Comparison of ENCODE assay signal across 11 cellular contexts in the genomic region with DNA sequence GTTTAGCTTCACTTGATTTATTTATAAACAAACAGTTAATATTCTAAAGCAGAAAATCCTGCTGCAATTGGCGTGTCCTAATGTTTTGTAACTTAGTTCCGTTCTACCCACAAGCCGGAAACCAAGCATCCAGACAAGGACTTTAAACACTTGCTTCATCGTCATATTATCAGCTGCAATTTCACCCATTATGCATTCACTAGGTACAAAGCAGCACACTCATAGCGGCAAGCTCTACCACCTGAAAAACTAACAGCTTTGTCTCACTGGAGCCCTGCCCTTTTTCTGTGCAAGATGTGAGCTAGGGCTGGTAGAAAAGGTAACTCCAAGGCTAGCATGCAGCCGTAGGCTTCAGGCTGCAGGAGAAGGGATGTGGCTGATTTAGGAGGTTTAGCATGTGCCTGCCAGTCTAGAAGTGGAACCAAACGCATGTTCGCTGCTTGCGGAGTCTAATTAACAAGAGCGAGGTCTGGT. TPM values are rescaled to one million over a fixed set of nuclear protein-coding genes. Genes with fewer than 3 reads are reported as not detected.
DNase-seq lines count a peak whose midpoint lies in the region; ATAC-seq and TF ChIP-seq lines count a peak whose summit lies in the region.
"Had no signal": no experiment of that assay in that cellular context is flagged by ENCODE, and none has a peak within 500 bp of the region (broad histone marks: within the 10 kb centered on the region; RNA-seq: fewer than 3 reads in every experiment).

No MANE protein-coding gene starts in this region.

- peak overlapping the region; percentile 14; the same call in 1 of the 2 replicates for H2AFZ ChIP-seq in PC-9
- peak overlapping the region; percentile 79 for H2AFZ ChIP-seq in fibroblast of lung (ENCODE audit: low read length)

- peak; percentile 43 for DNase-seq in EH (ENCODE audit: low read depth)
- no peak for DNase-seq in PC-9
- peak; percentile 39 to 40 for DNase-seq in fibroblast of lung (ENCODE audit: low read depth in 2 of 2)
- DNase-seq in putamen (ENCODE audit: low spot score) = peak; percentile 32
- no peak for DNase-seq in posterior cingulate gyrus
- DNase-seq in activated CD8-positive, alpha-beta memory T cell treated with anti-CD3 and anti-CD28 coated beads, Interleukin-2, amount 50 U/mL, for 48 hours = no peak
- DNase-seq in NCI-H446 (lab: John Stamatoyannopoulos, UW) = no peak
- DNase-seq: activated gamma-delta T cell treated with Interleukin-2 at 50 U/mL for 16 hours, NCI-H187 treated with DMSO at 0.1 percent for 48 hours had no signal

- H3K9ac ChIP-seq in fibroblast of lung (ENCODE audit: insufficient read depth, low read length) = no peak overlapping the region

- peaks cover 20% of the 10 kb centered on the region for H3F3A ChIP-seq in PC-9 (ENCODE audit: insufficient read depth, low read depth)

- intact Hi-C loops in PC-9 (cut with micrococcal nuclease; ENCODE audit: unreplicated experiment) (no loop called here), posterior cingulate gyrus (cut with DNase I) (no loop called here)

- H4K20me1 ChIP-seq in PC-9 (ENCODE audit: insufficient read depth) (no peaks in the 10 kb centered on the region), fibroblast of lung (ENCODE audit: control insufficient read depth, extremely low read depth, insufficient read depth, low read length) (no peaks in the 10 kb centered on the region)

- ATAC-seq in GM18520 (IDR thresholded peaks at IDR 0.05; ENCODE audit: unreplicated experiment) = no peak

- H3K36me3 ChIP-seq in PC-9 (ENCODE audit: low read depth) (no peaks in the 10 kb centered on the region), fibroblast of lung (ENCODE audit: control insufficient read depth, insufficient read depth, low read length) (no peaks in the 10 kb centered on the region)

- peaks cover 37% of the 10 kb centered on the region for H3K4me1 ChIP-seq in PC-9 (replicated peaks; ENCODE audit: insufficient read depth)
- peaks cover 3% of the 10 kb centered on the region for H3K4me1 ChIP-seq in fibroblast of lung (ENCODE audit: control insufficient read depth, extremely low read depth, insufficient read depth, low read length)

- H3K79me2 ChIP-seq in PC-9 (ENCODE audit: low read depth) (no peaks in the 10 kb centered on the region), fibroblast of lung (ENCODE audit: control insufficient read depth, insufficient read depth, low read length) (no peaks in the 10 kb centered on the region)

- BruUV-seq in PC-9 (replicated peaks; lab: Mats Ljungman, UMichigan) = no TSS peak

- no peak overlapping the region for H3K4me3 ChIP-seq in PC-9
- peak overlapping the region; percentile 2 to 29 (median 11) for H3K4me3 ChIP-seq in fibroblast of lung (replicated peaks in 1 of 4; ENCODE audit: control extremely low read depth in 1 of 4, insufficient read depth in 1 of 4, low read depth in 3 of 4, low read length in 4 of 4)

- H3K27ac ChIP-seq in PC-9 = no peak overlapping the region
- no peak overlapping the region for H3K27ac ChIP-seq in fibroblast of lung (ENCODE audit: insufficient read depth, low read length)

- POLR2A ChIA-PET in PC-9 (lab: Charles Lee; ENCODE audit: unreplicated experiment) = interaction anchor here (0.7 kb wide), 1 partner anchor 162 kb away, joined by 4 read pairs; no protein-coding TSS in a partner anchor

- H3K27me3 ChIP-seq in PC-9 (ENCODE audit: insufficient read depth, low read depth) (no peaks in the 10 kb centered on the region), fibroblast of lung (ENCODE audit: control insufficient read depth, insufficient read depth, low read length) (no peaks in the 10 kb centered on the region)

- TF ChIP-seq CTCF in PC-9 (conservative IDR thresholded peaks at IDR 0.05) = no peak
- TF ChIP-seq CTCF in fibroblast of lung (conservative IDR thresholded peaks at IDR 0.05 in 1 of 2, IDR thresholded peaks at IDR 0.05 in 1 of 2; ENCODE audit: low read depth in 1 of 2, low read length in 2 of 2) = no peak

- no peak overlapping the region for H3K4me2 ChIP-seq in PC-9
- peak overlapping the region; percentile 78 for H3K4me2 ChIP-seq in fibroblast of lung (ENCODE audit: extremely low read depth, insufficient read depth, low read length)

- no peaks in the 10 kb centered on the region for H3K9me2 ChIP-seq in PC-9 (ENCODE audit: insufficient read depth)

- H3K9me3 ChIP-seq in PC-9 (ENCODE audit: insufficient read depth, low read depth) = peaks cover 6% of the 10 kb centered on the region
- H3K9me3 ChIP-seq in fibroblast of lung (ENCODE audit: control insufficient read depth, insufficient read depth, low read depth, low read length) = no peaks in the 10 kb centered on the region

- CTCF ChIA-PET in PC-9 (lab: Charles Lee) = interaction anchor here (1.0 to 1.3 kb wide), 2 partner anchors 87 to 89 kb away, joined by 3 to 11 read pairs; no protein-coding TSS in a partner anchor

RNA-seq across cellular contexts. Expression of a gene that starts 43.7 kb away (rescaled TPM):
- total RNA-seq in PC-9 (2021) (18.5 and 24.6 TPM in 2 replicates), fibroblast of lung (19.0 and 25.8 TPM in 2 replicates)
- 24.0 and 29.7 TPM in 2 replicates for polyA plus RNA-seq in fibroblast of lung
- 13.7 and 16.8 TPM in 2 replicates for polyA plus RNA-seq in fibroblast of lung (2012)
- 1.6 TPM in 1 of 2 replicates, not detected in the other for polyA minus RNA-seq in fibroblast of lung (ENCODE audit: low replicate concordance)

RNA-seq across cellular contexts. Expression of a gene that starts 54.0 kb away (rescaled TPM):
- total RNA-seq in PC-9 (2021) (3.2 and 3.4 TPM in 2 replicates), fibroblast of lung (not detected in 2 replicates)
- not detected in 2 replicates for polyA plus RNA-seq in fibroblast of lung
- not detected in 2 replicates for polyA plus RNA-seq in fibroblast of lung (2012)
- not detected in 2 replicates for polyA minus RNA-seq in fibroblast of lung (ENCODE audit: low replicate concordance)
- total RNA-seq: neural crest cell had no signal

Comparison
In these comparisons a context has a peak if more than half of its experiments do, and no peak if none do; other contexts are left out.
1. DNase-seq: peak in EH (single experiment), fibroblast of lung (2 of 2) and putamen (single experiment); none in PC-9 (0 of 2), posterior cingulate gyrus (0 of 10), activated CD8-positive, alpha-beta memory T cell treated with anti-CD3 and anti-CD28 coated beads, Interleukin-2, amount 50 U/mL, for 48 hours (single experiment) and NCI-H446 (0 of 2).